10 cellular contexts compared by ENCODE assay signal in genomic region chr20:24502184-24502583, GRCh38. TPM values are rescaled to one million over a fixed set of nuclear protein-coding genes. Genes with fewer than 3 reads are reported as not detected.
DNase-seq lines count a peak whose midpoint lies in the region; ATAC-seq and TF ChIP-seq lines count a peak whose summit lies in the region.
"Had no signal": no experiment of that assay in that cellular context is flagged by ENCODE, and none has a peak within 500 bp of the region (broad histone marks: within the 10 kb centered on the region; RNA-seq: fewer than 3 reads in every experiment).

No MANE protein-coding gene starts in this region.

- H3K36me3 Mint-ChIP-seq in Calu3 (ENCODE audit: insufficient read depth, unreplicated experiment), result no peaks in the 10 kb centered on the region
- H3K36me3 Mint-ChIP-seq in activated CD4-positive, alpha-beta T cell treated with anti-CD3 and anti-CD28 coated beads, Interleukin-2, amount 10 ng/mL, durations not matched to agents 24 days and 14 days (ENCODE audit: low read depth), result no peaks in the 10 kb centered on the region
- H3K36me3 Mint-ChIP-seq in activated CD4-positive, alpha-beta T cell treated with anti-CD3 and anti-CD28 coated beads for 36 hours (ENCODE audit: low read depth), result no peaks in the 10 kb centered on the region

- H3K27ac ChIP-seq in brain microvascular endothelial cell (peak overlapping the region; percentile 14), tibial artery (peak overlapping the region in 1 of 2 donors; percentile 48)
- H3K27ac ChIP-seq: PC-9 had no signal

- DNase-seq in HS-5 (ENCODE audit: low read depth) (peak; percentile 74), brain microvascular endothelial cell (peak; percentile 62), islet precursor cell (peak; percentile 92), tibial artery (peak; percentile 81 to 87), Calu3 (no peak)
- DNase-seq in activated CD4-positive, alpha-beta T cell treated with anti-CD3 and anti-CD28 coated beads, Interleukin-2, amount 10 ng/mL, durations not matched to agents 24 days and 14 days, result no peak
- no peak for DNase-seq in activated CD4-positive, alpha-beta T cell treated with anti-CD3 and anti-CD28 coated beads for 36 hours
- DNase-seq: PC-9; stimulated activated CD4-positive, alpha-beta T cell treated with anti-CD3 and anti-CD28 coated beads, Interleukin-12 subunit alpha, Interleukin-12 subunit beta, amount 100 ng/mL, for 4 hours had no signal

- no peaks in the 10 kb centered on the region for H3K4me1 Mint-ChIP-seq in Calu3 (ENCODE audit: low read depth, unreplicated experiment)
- H3K4me1 Mint-ChIP-seq in activated CD4-positive, alpha-beta T cell treated with anti-CD3 and anti-CD28 coated beads, Interleukin-2, amount 10 ng/mL, durations not matched to agents 24 days and 14 days, result no peaks in the 10 kb centered on the region
- H3K4me1 Mint-ChIP-seq in activated CD4-positive, alpha-beta T cell treated with anti-CD3 and anti-CD28 coated beads for 36 hours, result peaks cover 5% of the 10 kb centered on the region
- H3K4me1 Mint-ChIP-seq: central memory CD8-positive, alpha-beta T cell had no signal

- H3K9me3 Mint-ChIP-seq in Calu3 (ENCODE audit: low read depth, unreplicated experiment), result no peaks in the 10 kb centered on the region
- no peaks in the 10 kb centered on the region for H3K9me3 Mint-ChIP-seq in activated CD4-positive, alpha-beta T cell treated with anti-CD3 and anti-CD28 coated beads, Interleukin-2, amount 10 ng/mL, durations not matched to agents 24 days and 14 days
- no peaks in the 10 kb centered on the region for H3K9me3 Mint-ChIP-seq in activated CD4-positive, alpha-beta T cell treated with anti-CD3 and anti-CD28 coated beads for 36 hours (ENCODE audit: low read depth)
- H3K9me3 Mint-ChIP-seq: central memory CD8-positive, alpha-beta T cell had no signal

- H3K4me3 Mint-ChIP-seq in Calu3 (ENCODE audit: low read depth, unreplicated experiment), result no peak overlapping the region
- no peak overlapping the region for H3K4me3 Mint-ChIP-seq in activated CD4-positive, alpha-beta T cell treated with anti-CD3 and anti-CD28 coated beads, Interleukin-2, amount 10 ng/mL, durations not matched to agents 24 days and 14 days
- no peak overlapping the region for H3K4me3 Mint-ChIP-seq in activated CD4-positive, alpha-beta T cell treated with anti-CD3 and anti-CD28 coated beads for 36 hours
- H3K4me3 Mint-ChIP-seq: central memory CD8-positive, alpha-beta T cell had no signal

- CTCF ChIA-PET in Calu3 (lab: Charles Lee), result no interaction called here
- CTCF ChIA-PET in activated CD4-positive, alpha-beta T cell treated with anti-CD3 and anti-CD28 coated beads for 36 hours (lab: Charles Lee), result no interaction called here

- H3K36me3 ChIP-seq in brain microvascular endothelial cell (replicated peaks), result no peaks in the 10 kb centered on the region
- no peaks in the 10 kb centered on the region for H3K36me3 ChIP-seq in tibial artery

- no peaks in the 10 kb centered on the region for H3K9me3 ChIP-seq in tibial artery

- H3K4me1 ChIP-seq in tibial artery, result peaks cover 0 to 18% (median 7%) of the 10 kb centered on the region in 4 donors

- H3K27me3 Mint-ChIP-seq in Calu3 (ENCODE audit: unreplicated experiment), result peaks cover 27% of the 10 kb centered on the region
- no peaks in the 10 kb centered on the region for H3K27me3 Mint-ChIP-seq in activated CD4-positive, alpha-beta T cell treated with anti-CD3 and anti-CD28 coated beads, Interleukin-2, amount 10 ng/mL, durations not matched to agents 24 days and 14 days
- H3K27me3 Mint-ChIP-seq in activated CD4-positive, alpha-beta T cell treated with anti-CD3 and anti-CD28 coated beads for 36 hours, result peaks cover 3% of the 10 kb centered on the region

- no TSS peak for BruUV-seq in Calu3 (replicated peaks; lab: Mats Ljungman, UMichigan)

- H3K27me3 ChIP-seq in brain microvascular endothelial cell (replicated peaks) (no peaks in the 10 kb centered on the region), tibial artery (no peaks in the 10 kb centered on the region)

- H3K4me3 ChIP-seq in brain microvascular endothelial cell (ENCODE audit: low read depth, low read length) (no peak overlapping the region), tibial artery (no peak overlapping the region)
- H3K4me3 ChIP-seq: PC-9 had no signal

- H3K27ac Mint-ChIP-seq in Calu3 (ENCODE audit: unreplicated experiment), result no peak overlapping the region
- H3K27ac Mint-ChIP-seq in activated CD4-positive, alpha-beta T cell treated with anti-CD3 and anti-CD28 coated beads, Interleukin-2, amount 10 ng/mL, durations not matched to agents 24 days and 14 days, result no peak overlapping the region
- H3K27ac Mint-ChIP-seq in activated CD4-positive, alpha-beta T cell treated with anti-CD3 and anti-CD28 coated beads for 36 hours, result no peak overlapping the region

- no peak for ATAC-seq in activated CD4-positive, alpha-beta T cell treated with anti-CD3 and anti-CD28 coated beads for 36 hours

- no peak for TF ChIP-seq CTCF in brain microvascular endothelial cell (IDR thresholded peaks at IDR 0.05; ENCODE audit: low read depth, low read length, missing control alignments)
- TF ChIP-seq CTCF in tibial artery (IDR thresholded peaks at IDR 0.05), result no peak
- TF ChIP-seq CTCF in Calu3 (IDR thresholded peaks at IDR 0.05; ENCODE audit: unreplicated experiment), result no peak

- intact Hi-C loops in tibial artery (cut with DNase I; ENCODE audit: low total_unique reads) (no loop called here), Calu3 (cut with micrococcal nuclease; ENCODE audit: unreplicated experiment) (no loop called here)
- intact Hi-C loops in activated CD4-positive, alpha-beta T cell treated with anti-CD3 and anti-CD28 coated beads, Interleukin-2, amount 10 ng/mL, durations not matched to agents 24 days and 14 days (cut with micrococcal nuclease), result no loop called here
- intact Hi-C loops in activated CD4-positive, alpha-beta T cell treated with anti-CD3 and anti-CD28 coated beads for 36 hours (cut with DNase I, micrococcal nuclease), result no loop called here

- in situ Hi-C loops in brain microvascular endothelial cell (cut with HindIII; ENCODE audit: low pct_ligation_motif_present, low sequenced_read_pairs), result no loop called here

- POLR2A ChIA-PET in activated CD4-positive, alpha-beta T cell treated with anti-CD3 and anti-CD28 coated beads for 36 hours (lab: Charles Lee), result no interaction called here

RNA-seq across cellular contexts. Expression of gene SYNDIG1, which starts 32.8 kb away (rescaled TPM):
- total RNA-seq in Calu3 (2022), result not detected in 2 replicates
- not detected in 2 replicates for total RNA-seq in activated CD4-positive, alpha-beta T cell treated with anti-CD3 and anti-CD28 coated beads, Interleukin-2, amount 10 ng/mL, durations not matched to agents 24 days and 14 days
- total RNA-seq in activated CD4-positive, alpha-beta T cell treated with anti-CD3 and anti-CD28 coated beads for 36 hours, result not detected

Comparison
In these comparisons a context has a peak if more than half of its experiments do, and no peak if none do; other contexts are left out.
1. DNase-seq: peak in HS-5 (single experiment), brain microvascular endothelial cell (single experiment), islet precursor cell (single experiment) and tibial artery (2 of 2); none in Calu3 (single experiment), activated CD4-positive, alpha-beta T cell treated with anti-CD3 and anti-CD28 coated beads, Interleukin-2, amount 10 ng/mL, durations not matched to agents 24 days and 14 days (single experiment) and activated CD4-positive, alpha-beta T cell treated with anti-CD3 and anti-CD28 coated beads for 36 hours (single experiment).